ENCODE assay signal across 8 cellular contexts in genomic region chr9:101566904-101567724, GRCh38. TPM values are rescaled to one million over a fixed set of nuclear protein-coding genes. Genes with fewer than 3 reads are reported as not detected.
DNase-seq lines count a peak whose midpoint lies in the region; ATAC-seq and TF ChIP-seq lines count a peak whose summit lies in the region.

No MANE protein-coding gene starts in this region.

- no peaks in the 10 kb centered on the region for H3K79me2 ChIP-seq in PC-9 (ENCODE audit: low read depth)

- no peak for TF ChIP-seq POLR2A in prostate gland (IDR thresholded peaks at IDR 0.05)

- H2AFZ ChIP-seq in PC-9: no peak overlapping the region

- BruUV-seq in PC-9 (replicated peaks; lab: Mats Ljungman, UMichigan): no TSS peak

- H3K9me2 ChIP-seq in PC-9 (ENCODE audit: insufficient read depth): no peaks in the 10 kb centered on the region

- intact Hi-C loops in PC-9 (cut with micrococcal nuclease; ENCODE audit: unreplicated experiment): no loop called here
- intact Hi-C loops in prostate gland (cut with DNase I): no loop called here
- intact Hi-C loops in left ventricle myocardium superior (cut with micrococcal nuclease): no loop called here

- H3K4me3 ChIP-seq in PC-9 (no peak overlapping the region), choroid plexus epithelial cell (ENCODE audit: low read depth, low read length) (no peak overlapping the region), prostate gland (no peak overlapping the region)

- CTCF ChIA-PET in PC-9 (lab: Charles Lee): interaction anchor here (1.1 kb wide), 1 partner anchor 108 kb away, joined by 3 read pairs; no protein-coding TSS in a partner anchor

- no peak overlapping the region for H3K4me2 ChIP-seq in PC-9

- 0 out of 2 replicates have a peak, but pooled peaks cover 5% of the 10 kb centered on the region for H4K20me1 ChIP-seq in PC-9 (ENCODE audit: insufficient read depth)

- H3F3A ChIP-seq in PC-9 (ENCODE audit: insufficient read depth, low read depth): no peaks in the 10 kb centered on the region

- POLR2A ChIA-PET in PC-9 (lab: Charles Lee; ENCODE audit: unreplicated experiment): interaction anchor here (0.6 kb wide), 1 partner anchor 18 kb away, joined by 4 read pairs; no protein-coding TSS in a partner anchor

- DNase-seq in activated gamma-delta T cell treated with Interleukin-2 at 50 U/mL for 16 hours (peak; percentile 12), activated gamma-delta T cell (lab: John Stamatoyannopoulos, UW) (no peak), PC-9 (no peak), choroid plexus epithelial cell (ENCODE audit: low read depth) (peak; percentile 81), prostate gland (ENCODE audit: low spot score) (peak; percentile 32), mucosa of gallbladder (ENCODE audit: low spot score) (no peak), left ventricle myocardium superior (no peak)

- H3K36me3 ChIP-seq in PC-9 (ENCODE audit: low read depth) (peaks cover 10% of the 10 kb centered on the region; the same call in 1 of the 2 replicates), prostate gland (peaks cover 0 to 7% of the 10 kb centered on the region in 2 donors)

- H3K4me1 ChIP-seq in PC-9 (replicated peaks; ENCODE audit: insufficient read depth) (no peaks in the 10 kb centered on the region), prostate gland (replicated peaks) (no peaks in the 10 kb centered on the region)

- ATAC-seq in HG02610 (IDR thresholded peaks at IDR 0.05; ENCODE audit: unreplicated experiment) (peak; percentile 74), left ventricle myocardium superior (no peak)

- no peaks in the 10 kb centered on the region for H3K27me3 ChIP-seq in PC-9 (ENCODE audit: insufficient read depth, low read depth)
- no peaks in the 10 kb centered on the region for H3K27me3 ChIP-seq in prostate gland (replicated peaks; ENCODE audit: insufficient read depth)

- 76% methylated on average over 5 of the region's 5 CpGs for WGBS in prostate gland

- H3K27ac ChIP-seq in PC-9 (no peak overlapping the region), prostate gland (peak overlapping the region; percentile 24 to 59)

- H3K9me3 ChIP-seq in PC-9 (ENCODE audit: insufficient read depth, low read depth) (no peaks in the 10 kb centered on the region), prostate gland (no peaks in the 10 kb centered on the region)

- peak; percentile 62 for TF ChIP-seq CTCF in PC-9 (conservative IDR thresholded peaks at IDR 0.05)
- TF ChIP-seq CTCF in choroid plexus epithelial cell (conservative IDR thresholded peaks at IDR 0.05; ENCODE audit: low read depth, low read length): peak; percentile 74
- TF ChIP-seq CTCF in prostate gland (IDR thresholded peaks at IDR 0.05): peak; percentile 15 to 42 (median 34)

RNA-seq across cellular contexts. Expression of gene PPP3R2, which starts 27.7 kb away (rescaled TPM):
- total RNA-seq in PC-9 (2021): not detected in 2 replicates
- 1 to 10 TPM in 1 of 2 donors, not detected in 1; 3.3 TPM for total RNA-seq in prostate gland
- not detected for total RNA-seq in mucosa of gallbladder
- not detected for total RNA-seq in left ventricle myocardium superior

RNA-seq across cellular contexts. Expression of gene RNF20, which starts 33.5 kb away (rescaled TPM):
- total RNA-seq in PC-9 (2021) (55.8 and 58.7 TPM in 2 replicates), prostate gland (10 to 100 TPM; 24.1 to 36.7 TPM), mucosa of gallbladder (46.3 TPM), left ventricle myocardium superior (53.7 TPM)

Comparison
In these comparisons a context has a peak if more than half of its experiments do, and no peak if none do; other contexts are left out.
1. DNase-seq: peak in activated gamma-delta T cell treated with Interleukin-2 at 50 U/mL for 16 hours (single experiment), choroid plexus epithelial cell (single experiment) and prostate gland (single experiment); none in activated gamma-delta T cell (single experiment), PC-9 (0 of 2), mucosa of gallbladder (single experiment) and left ventricle myocardium superior (single experiment).
2. Peak in every context shown above with its lines, with median percentiles within 50 percentile points of each other: CTCF ChIP-seq.